In genomic region chr2:203656522-203657287, GRCh38 we compare ENCODE assay signal across 11 cellular contexts. TPM values are rescaled to one million over a fixed set of nuclear protein-coding genes. Genes with fewer than 3 reads are reported as not detected.
A peak's percentile ranks its signal among the peaks of the same experiment; 100 is the strongest.
DNase-seq lines count a peak whose midpoint lies in the region; TF ChIP-seq lines count a peak whose summit lies in the region.
"Had no signal": no experiment of that assay in that cellular context is flagged by ENCODE, and none has a peak within 500 bp of the region (broad histone marks: within the 10 kb centered on the region; RNA-seq: fewer than 3 reads in every experiment).

No MANE protein-coding gene starts in this region.

- peak overlapping the region; percentile 53 for H3K27ac Mint-ChIP-seq in activated naive CD4-positive, alpha-beta T cell treated with anti-CD3 and anti-CD28 coated beads, Interleukin-2, amount 10 ng/mL, durations not matched to agents 7 days and 5 days
- H3K27ac Mint-ChIP-seq in activated naive CD8-positive, alpha-beta T cell treated with anti-CD3 and anti-CD28 coated beads for 36 hours, result no peak overlapping the region

- no peak overlapping the region for H3K4me3 Mint-ChIP-seq in activated naive CD4-positive, alpha-beta T cell treated with anti-CD3 and anti-CD28 coated beads, Interleukin-2, amount 10 ng/mL, durations not matched to agents 7 days and 5 days
- H3K4me3 Mint-ChIP-seq in activated naive CD8-positive, alpha-beta T cell treated with anti-CD3 and anti-CD28 coated beads for 36 hours, result no peak overlapping the region

- H3K4me1 ChIP-seq in urinary bladder (ENCODE audit: insufficient read depth), result no peaks in the 10 kb centered on the region

- no peak overlapping the region for H3K4me3 ChIP-seq in cardiac fibroblast (replicated peaks in 1 of 2; ENCODE audit: low read depth in 2 of 2, low read length in 2 of 2)
- H3K4me3 ChIP-seq in urinary bladder (ENCODE audit: low read depth, low read length), result no peak overlapping the region
- H3K4me3 ChIP-seq: BLaER1 had no signal

- H3K36me3 Mint-ChIP-seq in activated naive CD4-positive, alpha-beta T cell treated with anti-CD3 and anti-CD28 coated beads, Interleukin-2, amount 10 ng/mL, durations not matched to agents 7 days and 5 days, result peaks cover 2% of the 10 kb centered on the region
- no peaks in the 10 kb centered on the region for H3K36me3 Mint-ChIP-seq in activated naive CD8-positive, alpha-beta T cell treated with anti-CD3 and anti-CD28 coated beads for 36 hours

- no peaks in the 10 kb centered on the region for H3K36me3 ChIP-seq in urinary bladder (ENCODE audit: insufficient read depth)
- H3K36me3 ChIP-seq: BLaER1 had no signal

- H3K9me3 Mint-ChIP-seq in activated naive CD4-positive, alpha-beta T cell treated with anti-CD3 and anti-CD28 coated beads, Interleukin-2, amount 10 ng/mL, durations not matched to agents 7 days and 5 days, result no peaks in the 10 kb centered on the region
- H3K9me3 Mint-ChIP-seq in activated naive CD8-positive, alpha-beta T cell treated with anti-CD3 and anti-CD28 coated beads for 36 hours, result no peaks in the 10 kb centered on the region

- CTCF ChIA-PET in activated naive CD4-positive, alpha-beta T cell treated with anti-CD3 and anti-CD28 coated beads, Interleukin-2, amount 10 ng/mL, durations not matched to agents 7 days and 5 days (lab: Charles Lee), result interaction anchor here (1.1 kb wide), 1 partner anchor 49 kb away, joined by 3 read pairs; no protein-coding TSS in a partner anchor

- peak overlapping the region; percentile 82 for H3K27ac ChIP-seq in urinary bladder (ENCODE audit: low read depth)
- H3K27ac ChIP-seq: BLaER1 had no signal

- H3K4me1 Mint-ChIP-seq in activated naive CD4-positive, alpha-beta T cell treated with anti-CD3 and anti-CD28 coated beads, Interleukin-2, amount 10 ng/mL, durations not matched to agents 7 days and 5 days, result peaks cover 46% of the 10 kb centered on the region
- H3K4me1 Mint-ChIP-seq in activated naive CD8-positive, alpha-beta T cell treated with anti-CD3 and anti-CD28 coated beads for 36 hours, result peaks cover 26% of the 10 kb centered on the region

- peak; percentile 24 for DNase-seq in activated naive CD4-positive, alpha-beta T cell treated with anti-CD3 and anti-CD28 coated beads, Interleukin-2, amount 10 ng/mL, durations not matched to agents 7 days and 5 days
- no peak for DNase-seq in activated naive CD4-positive, alpha-beta T cell treated with anti-CD3 and anti-CD28 coated beads, Interleukin-2, amount 50 U/mL, for 16 hours
- DNase-seq in cardiac fibroblast (ENCODE audit: low read depth in 2 of 2) (peak; percentile 66 to 83), lung microvascular endothelial cell (ENCODE audit: low read depth in 2 of 2) (peak; percentile 14 to 47), KG1 (lab: John Stamatoyannopoulos, UW) (no peak), GM13977 (ENCODE audit: low spot score) (no peak)
- no peak for DNase-seq in activated naive CD8-positive, alpha-beta T cell treated with anti-CD3 and anti-CD28 coated beads for 36 hours
- DNase-seq: activated T-cell treated with anti-CD3 and anti-CD28 coated beads, Interleukin-2, amount 50 U/mL, for 48 hours; NCI-H1694 treated with DMSO at 0.1 percent for 48 hours had no signal

- no peak for TF ChIP-seq CTCF in cardiac fibroblast (IDR thresholded peaks at IDR 0.05; ENCODE audit: low read depth, low read length)
- no peak for TF ChIP-seq CTCF in GM13977 (IDR thresholded peaks at IDR 0.05; ENCODE audit: extremely low read depth, insufficient read depth, missing control alignments)

- in situ Hi-C loops in GM13977 (cut with MboI; ENCODE audit: low pct_unique_long_range_greater_than_20kb, low sequenced_read_pairs, unreplicated experiment), result no loop called here

- 69% methylated on average over 10 of the region's 10 CpGs for WGBS in urinary bladder

- H3K27me3 Mint-ChIP-seq in activated naive CD4-positive, alpha-beta T cell treated with anti-CD3 and anti-CD28 coated beads, Interleukin-2, amount 10 ng/mL, durations not matched to agents 7 days and 5 days, result no peaks in the 10 kb centered on the region
- H3K27me3 Mint-ChIP-seq in activated naive CD8-positive, alpha-beta T cell treated with anti-CD3 and anti-CD28 coated beads for 36 hours, result no peaks in the 10 kb centered on the region

RNA-seq across cellular contexts. Expression of gene CD28, which starts 49.7 kb away (rescaled TPM):
- total RNA-seq in lung microvascular endothelial cell, result under 0.01 and 0.20 TPM in 2 replicates
- 6.1 TPM for total RNA-seq in urinary bladder
- polyA plus RNA-seq in urinary bladder, result 0.33 TPM
- 10 to 100 TPM; 84.0 to 88.8 TPM for total RNA-seq in activated naive CD8-positive, alpha-beta T cell treated with anti-CD3 and anti-CD28 coated beads for 36 hours

Comparison
In these comparisons a context has a peak if more than half of its experiments do, and no peak if none do; other contexts are left out.
1. DNase-seq: peak in activated naive CD4-positive, alpha-beta T cell treated with anti-CD3 and anti-CD28 coated beads, Interleukin-2, amount 10 ng/mL, durations not matched to agents 7 days and 5 days (single experiment), cardiac fibroblast (2 of 2) and lung microvascular endothelial cell (2 of 2); none in activated naive CD4-positive, alpha-beta T cell treated with anti-CD3 and anti-CD28 coated beads, Interleukin-2, amount 50 U/mL, for 16 hours (single experiment), activated naive CD8-positive, alpha-beta T cell treated with anti-CD3 and anti-CD28 coated beads for 36 hours (single experiment), KG1 (single experiment) and GM13977 (single experiment).
2. RNA of gene CD28, which starts 49.7 kb away (total RNA-seq): 84.0 to 88.8 TPM in activated naive CD8-positive, alpha-beta T cell treated with anti-CD3 and anti-CD28 coated beads for 36 hours; 6.1 TPM in urinary bladder (single experiment) and under 0.01 to 0.20 TPM in lung microvascular endothelial cell; every median in the first group is over 10 times any median in the second.